In the genomic region with DNA sequence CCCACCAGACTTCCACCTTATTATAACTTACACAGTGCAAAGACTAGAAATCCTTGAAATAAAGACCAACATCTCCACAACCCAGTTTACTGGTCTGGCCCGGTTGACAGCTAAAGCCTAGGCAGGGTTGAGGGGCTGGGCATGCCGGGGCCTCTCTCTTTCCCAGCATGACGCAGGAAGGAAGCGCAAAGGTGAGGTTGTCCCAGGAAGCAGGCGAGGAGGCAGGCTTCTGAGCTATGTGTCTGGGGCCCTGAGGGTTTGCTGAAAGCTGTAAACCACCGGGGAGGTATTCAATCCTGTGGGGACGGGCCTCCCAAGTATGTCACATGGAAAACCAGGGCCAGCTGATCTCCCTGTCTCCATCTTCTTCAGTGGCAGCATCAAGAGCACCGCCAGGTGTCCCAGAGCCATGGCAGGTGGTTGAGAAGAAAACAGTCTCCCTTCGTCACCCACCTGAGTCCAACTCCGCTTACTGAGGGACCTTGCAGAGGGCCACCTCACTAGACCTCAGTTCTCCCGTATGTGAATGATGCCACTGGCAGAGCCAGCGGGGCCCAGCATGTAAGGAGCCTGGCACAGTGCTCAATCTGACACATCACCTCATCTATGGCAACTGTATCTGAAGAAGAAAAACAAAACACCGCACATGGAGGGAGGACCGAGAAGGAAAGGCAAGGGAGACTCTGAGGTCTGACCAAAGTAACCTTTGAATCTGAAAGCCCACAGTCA, we compare ENCODE assay signal across 10 cellular contexts. TPM values are rescaled to one million over a fixed set of nuclear protein-coding genes. Genes with fewer than 3 reads are reported as not detected.
DNase-seq lines count a peak whose midpoint lies in the region; ATAC-seq and TF ChIP-seq lines count a peak whose summit lies in the region.
"Had no signal": no experiment of that assay in that cellular context is flagged by ENCODE, and none has a peak within 500 bp of the region (broad histone marks: within the 10 kb centered on the region; RNA-seq: fewer than 3 reads in every experiment).

No MANE protein-coding gene starts in this region.

- peaks cover 78% of the 10 kb centered on the region for H3K4me1 Mint-ChIP-seq in brain
- H3K4me1 Mint-ChIP-seq in naive B cell: peaks cover 63 to 81% (median 71%) of the 10 kb centered on the region in 3 donors

- intact Hi-C loops in cardiac septum (cut with DNase I) (no loop called here), transverse colon (cut with DNase I; ENCODE audit: low total_unique reads) (no loop called here)

- peaks cover 2% of the 10 kb centered on the region for H3K36me3 ChIP-seq in cardiac muscle cell
- peaks cover 0 to 5% (median 0%) of the 10 kb centered on the region in 4 donors for H3K36me3 ChIP-seq in transverse colon

- no peak for ATAC-seq in naive B cell (ENCODE audit: low read depth in 2 of 2)

- DNase-seq in cardiac muscle cell (ENCODE audit: low read depth in 1 of 2, low spot score in 1 of 2): no peak
- no peak for DNase-seq in cardiac septum (ENCODE audit: low spot score)
- no peak for DNase-seq in naive B cell
- DNase-seq in transverse colon: no peak
- no peak for DNase-seq in islet precursor cell
- no peak for DNase-seq in HT-29 (ENCODE audit: low spot score)
- no peak for DNase-seq in cerebellar nuclear complex (lab: John Stamatoyannopoulos, UW)
- DNase-seq: AML-193 had no signal

- H3K9me3 ChIP-seq in cardiac muscle cell (ENCODE audit: low read depth) (no peaks in the 10 kb centered on the region), transverse colon (no peaks in the 10 kb centered on the region)

- no peaks in the 10 kb centered on the region for H3K27me3 Mint-ChIP-seq in brain
- H3K27me3 Mint-ChIP-seq in naive B cell: no peaks in the 10 kb centered on the region
- H3K27me3 Mint-ChIP-seq: dendritic cell treated with granulocyte-macrophage colony-stimulating factor and Interleukin-4, amounts not matched to agents 40 ng/mL and 50 ng/mL, for 4 days had no signal

- H3K4me3 Mint-ChIP-seq in brain (no peak overlapping the region), naive B cell (peak overlapping the region in 4 of 8 donors; percentile 30 to 69 (median 63))
- H3K4me3 Mint-ChIP-seq: dendritic cell treated with granulocyte-macrophage colony-stimulating factor and Interleukin-4, amounts not matched to agents 40 ng/mL and 50 ng/mL, for 4 days had no signal

- 83 to 85% methylated on average over 2 to 14 of the region's 14 CpGs for WGBS in transverse colon (ENCODE audit: low coverage in 1 of 2), 2 donors

- peaks cover 35% of the 10 kb centered on the region for H3K4me1 ChIP-seq in cardiac muscle cell (ENCODE audit: low read depth)
- peaks cover 0 to 37% (median 2%) of the 10 kb centered on the region in 4 donors for H3K4me1 ChIP-seq in transverse colon

- TF ChIP-seq EP300 in transverse colon (IDR thresholded peaks at IDR 0.05; ENCODE audit: low read depth): no peak

- H3K4me3 ChIP-seq in cardiac muscle cell: no peak overlapping the region
- H3K4me3 ChIP-seq in transverse colon: no peak overlapping the region

- in situ Hi-C loops in transverse colon (cut with MboI; ENCODE audit: low pct_ligation_motif_present in 1 of 4, low pct_unique_long_range_greater_than_20kb in 1 of 4, low sequenced_read_pairs in 3 of 4): no loop called here

- H3K27ac ChIP-seq in cardiac muscle cell: peak overlapping the region; percentile 88
- peak overlapping the region; percentile 23 to 57 (median 32) for H3K27ac ChIP-seq in transverse colon

- peaks cover 52% of the 10 kb centered on the region for H3K36me3 Mint-ChIP-seq in brain
- H3K36me3 Mint-ChIP-seq in naive B cell: peaks cover 9 to 15% of the 10 kb centered on the region in 2 donors

- no peaks in the 10 kb centered on the region for H3K9me3 Mint-ChIP-seq in brain
- H3K9me3 Mint-ChIP-seq in naive B cell: no peaks in the 10 kb centered on the region
- H3K9me3 Mint-ChIP-seq: dendritic cell treated with granulocyte-macrophage colony-stimulating factor and Interleukin-4, amounts not matched to agents 40 ng/mL and 50 ng/mL, for 4 days had no signal

- H3K27ac Mint-ChIP-seq in brain (peak overlapping the region; percentile 56 to 78 (median 74)), naive B cell (peak overlapping the region; percentile 93 to 99 (median 97))

- H3K27me3 ChIP-seq in cardiac muscle cell: no peaks in the 10 kb centered on the region
- H3K27me3 ChIP-seq in transverse colon: no peaks in the 10 kb centered on the region

- TF ChIP-seq POLR2A in transverse colon (IDR thresholded peaks at IDR 0.05): no peak

- TF ChIP-seq CTCF in cardiac muscle cell (IDR thresholded peaks at IDR 0.05; ENCODE audit: low read depth, low read length) (no peak), brain (conservative IDR thresholded peaks at IDR 0.05) (no peak), transverse colon (IDR thresholded peaks at IDR 0.05) (no peak)

RNA-seq across cellular contexts. Expression of gene FAM53B, which starts 49.5 kb away (rescaled TPM):
- total RNA-seq in cardiac muscle cell: 28.7 and 34.8 TPM in 2 replicates
- 10.2 and 13.6 TPM in 2 replicates for polyA plus RNA-seq in cardiac muscle cell
- total RNA-seq in cardiac septum: 18.5 TPM
- polyA plus RNA-seq in brain (ENCODE audit: insufficient read depth, low read depth, low replicate concordance): 25.9 TPM
- 100 to 1,000 TPM in 1 of 6 donors, 10 to 100 TPM in 5; 19.6 to 141 (median 31.5) TPM for polyA plus RNA-seq in naive B cell (ENCODE audit: low read depth in 6 of 6)
- 100 to 1,000 TPM in 1 of 4 donors, 10 to 100 TPM in 3; 41.0 to 110 (median 50.0) TPM for total RNA-seq in transverse colon
- 17.8 and 20.2 TPM in 2 replicates for total RNA-seq in HT-29 (2014; rRNA removed; shearing (Covaris generic))
